ENCODE assay signal across 1 cellular context in the genomic region with DNA sequence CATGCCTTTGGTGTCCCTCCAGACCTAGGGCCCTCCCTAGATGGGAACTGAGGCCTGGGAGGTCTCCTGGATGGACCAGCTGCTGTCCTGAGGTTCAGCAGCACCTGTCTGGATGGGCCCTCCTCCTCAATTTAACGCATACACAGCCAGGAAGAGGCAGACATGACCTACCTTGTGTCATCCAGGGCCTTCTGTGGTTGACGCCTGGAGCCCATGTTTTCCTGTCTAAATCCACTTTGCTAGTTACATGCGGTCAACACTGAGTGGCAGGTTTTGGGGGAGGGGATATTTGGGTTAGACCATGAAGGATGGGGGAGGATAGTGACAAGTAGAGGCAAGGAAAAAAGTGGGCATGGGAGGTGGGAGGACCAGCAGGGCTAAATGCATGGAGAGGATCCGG.
TF ChIP-seq lines count a peak whose summit lies in the region.

No MANE protein-coding gene starts in this region.

TF ChIP-seq in IMR-90, 13 proteins besides CTCF, POLR2A, EP300 and RAD21:
- TF ChIP-seq MAZ (IDR thresholded peaks at IDR 0.05; ENCODE audit: borderline replicate concordance, low read depth, low read length) (no peak), CHD1 (IDR thresholded peaks at IDR 0.05; ENCODE audit: low read depth, low read length) (no peak), RFX5 (IDR thresholded peaks at IDR 0.05; ENCODE audit: low read depth, low read length) (no peak), SMC3 (IDR thresholded peaks at IDR 0.05; ENCODE audit: low read depth, low read length) (no peak), BHLHE40 (IDR thresholded peaks at IDR 0.05; ENCODE audit: low read depth, low read length) (no peak), FOS (IDR thresholded peaks at IDR 0.05; ENCODE audit: low read depth, low read length) (no peak), NFE2L2 (IDR thresholded peaks at IDR 0.05; ENCODE audit: low read depth, low read length) (no peak), RCOR1 (IDR thresholded peaks at IDR 0.05; ENCODE audit: insufficient replicate concordance, low read length) (no peak), MAFK (IDR thresholded peaks at IDR 0.05; ENCODE audit: low read depth, low read length) (no peak), CEBPB (IDR thresholded peaks at IDR 0.05; ENCODE audit: low read depth, low read length) (no peak), MXI1 (IDR thresholded peaks at IDR 0.05; ENCODE audit: borderline replicate concordance, low read depth, low read length) (no peak)
- TF ChIP-seq, protein P1, sequence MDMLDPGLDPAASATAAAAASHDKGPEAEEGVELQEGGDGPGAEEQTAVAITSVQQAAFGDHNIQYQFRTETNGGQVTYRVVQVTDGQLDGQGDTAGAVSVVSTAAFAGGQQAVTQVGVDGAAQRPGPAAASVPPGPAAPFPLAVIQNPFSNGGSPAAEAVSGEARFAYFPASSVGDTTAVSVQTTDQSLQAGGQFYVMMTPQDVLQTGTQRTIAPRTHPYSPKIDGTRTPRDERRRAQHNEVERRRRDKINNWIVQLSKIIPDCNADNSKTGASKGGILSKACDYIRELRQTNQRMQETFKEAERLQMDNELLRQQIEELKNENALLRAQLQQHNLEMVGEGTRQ (IDR thresholded peaks at IDR 0.05; ENCODE audit: low read depth, low read length) = no peak
- TF ChIP-seq, protein P2, sequence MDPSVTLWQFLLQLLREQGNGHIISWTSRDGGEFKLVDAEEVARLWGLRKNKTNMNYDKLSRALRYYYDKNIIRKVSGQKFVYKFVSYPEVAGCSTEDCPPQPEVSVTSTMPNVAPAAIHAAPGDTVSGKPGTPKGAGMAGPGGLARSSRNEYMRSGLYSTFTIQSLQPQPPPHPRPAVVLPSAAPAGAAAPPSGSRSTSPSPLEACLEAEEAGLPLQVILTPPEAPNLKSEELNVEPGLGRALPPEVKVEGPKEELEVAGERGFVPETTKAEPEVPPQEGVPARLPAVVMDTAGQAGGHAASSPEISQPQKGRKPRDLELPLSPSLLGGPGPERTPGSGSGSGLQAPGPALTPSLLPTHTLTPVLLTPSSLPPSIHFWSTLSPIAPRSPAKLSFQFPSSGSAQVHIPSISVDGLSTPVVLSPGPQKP (IDR thresholded peaks at IDR 0.05; ENCODE audit: borderline replicate concordance, low read depth, low read length) = no peak
TF ChIP-seq in IMR-90: peak in this region for 0.
